Comparison of ENCODE assay signal across 6 cellular contexts in genomic region chr17:81831957-81832607, GRCh38. TPM values are rescaled to one million over a fixed set of nuclear protein-coding genes. Genes with fewer than 3 reads are reported as not detected.
A peak's percentile ranks its signal among the peaks of the same experiment; 100 is the strongest.
DNase-seq lines count a peak whose midpoint lies in the region; ATAC-seq and TF ChIP-seq lines count a peak whose summit lies in the region.

No MANE protein-coding gene starts in this region.

- H3K27me3 ChIP-seq in Caco-2 (replicated peaks; ENCODE audit: control insufficient read depth, insufficient read depth, low read length) = no peaks in the 10 kb centered on the region
- no peaks in the 10 kb centered on the region for H3K27me3 ChIP-seq in left lung
- no peaks in the 10 kb centered on the region for H3K27me3 ChIP-seq in thyroid gland

- H3K9me3 ChIP-seq in Caco-2 (no peaks in the 10 kb centered on the region), left lung (no peaks in the 10 kb centered on the region), thyroid gland (no peaks in the 10 kb centered on the region)

- H3K4me3 ChIP-seq in Caco-2 (ENCODE audit: low read depth, low read length) = peak overlapping the region; percentile 85
- peak overlapping the region; percentile 70 for H3K4me3 ChIP-seq in LNCaP clone FGC (ENCODE audit: low read depth, low read length)
- peak overlapping the region; percentile 58 to 80 for H3K4me3 ChIP-seq in left lung
- peak overlapping the region; percentile 0 to 80 (median 47) for H3K4me3 ChIP-seq in thyroid gland (replicated peaks in 1 of 3)

- WGBS in thyroid gland, 2 donors = 38 to 41% methylated on average over 18 of the region's 18 CpGs

- DNase-seq in Caco-2 (no peak), LNCaP clone FGC (ENCODE audit: low read depth) (no peak), left lung (peak; percentile 59 to 78), thyroid gland (peak in 1 of 2 donors; percentile 10)

- ATAC-seq in activated T-helper 17 cell treated with anti-CD3 and anti-CD28 coated beads, Interleukin-2, amount 50 U/mL, for 72 hours (replicated peaks) = peak; percentile 58
- ATAC-seq in left lung (peak; percentile 52), HG03571 (IDR thresholded peaks at IDR 0.05; ENCODE audit: unreplicated experiment) (no peak)

- TF ChIP-seq POLR2A in thyroid gland (IDR thresholded peaks at IDR 0.05) = no peak

- H3K4me1 ChIP-seq in Caco-2 (peaks cover 24% of the 10 kb centered on the region), left lung (peaks cover 15 to 39% of the 10 kb centered on the region in 2 donors), thyroid gland (peaks cover 16 to 28% of the 10 kb centered on the region in 2 donors)

- H3K36me3 ChIP-seq in Caco-2 (ENCODE audit: control insufficient read depth, insufficient read depth, low read length) = no peaks in the 10 kb centered on the region; the same call in 1 of the 2 replicates
- H3K36me3 ChIP-seq in left lung = no peaks in the 10 kb centered on the region
- H3K36me3 ChIP-seq in thyroid gland = no peaks in the 10 kb centered on the region

- peaks cover 21% of the 10 kb centered on the region for H3K36me3 Mint-ChIP-seq in Caco-2 (ENCODE audit: insufficient read depth, unreplicated experiment)
- peaks cover 15% of the 10 kb centered on the region for H3K36me3 Mint-ChIP-seq in activated T-helper 17 cell treated with anti-CD3 and anti-CD28 coated beads, Interleukin-2, amount 50 U/mL, for 72 hours (ENCODE audit: low read depth)

- H3K27ac ChIP-seq in left lung (peak overlapping the region; percentile 86 to 90), thyroid gland (peak overlapping the region in 2 of 3 donors; percentile 62 to 69)

- TSS peak; percentile 58 for BruUV-seq in Caco-2 (replicated peaks; lab: Mats Ljungman, UMichigan)

- H3K4me1 Mint-ChIP-seq in Caco-2 (ENCODE audit: low read depth, unreplicated experiment) = peaks cover 22% of the 10 kb centered on the region
- H3K4me1 Mint-ChIP-seq in activated T-helper 17 cell treated with anti-CD3 and anti-CD28 coated beads, Interleukin-2, amount 50 U/mL, for 72 hours = peaks cover 6% of the 10 kb centered on the region

- no peaks in the 10 kb centered on the region for H3K27me3 Mint-ChIP-seq in Caco-2 (ENCODE audit: insufficient read depth, unreplicated experiment)
- H3K27me3 Mint-ChIP-seq in activated T-helper 17 cell treated with anti-CD3 and anti-CD28 coated beads, Interleukin-2, amount 50 U/mL, for 72 hours = no peaks in the 10 kb centered on the region

- H3K4me3 Mint-ChIP-seq in Caco-2 (ENCODE audit: unreplicated experiment) = peak overlapping the region; percentile 90
- H3K4me3 Mint-ChIP-seq in activated T-helper 17 cell treated with anti-CD3 and anti-CD28 coated beads, Interleukin-2, amount 50 U/mL, for 72 hours = peak overlapping the region; percentile 100

- POLR2A ChIA-PET in Caco-2 (lab: Charles Lee) = interaction anchor here (1.2 kb wide), 1 partner anchor 26 kb away, joined by 8 read pairs; no protein-coding TSS in a partner anchor

- H3K9me3 Mint-ChIP-seq in Caco-2 (ENCODE audit: unreplicated experiment) = no peaks in the 10 kb centered on the region
- no peaks in the 10 kb centered on the region for H3K9me3 Mint-ChIP-seq in activated T-helper 17 cell treated with anti-CD3 and anti-CD28 coated beads, Interleukin-2, amount 50 U/mL, for 72 hours

- intact Hi-C loops in Caco-2 (cut with micrococcal nuclease; ENCODE audit: unreplicated experiment) = no loop called here
- intact Hi-C loops in left lung (cut with DNase I) = no loop called here
- intact Hi-C loops in thyroid gland (cut with DNase I) = loop anchor here (2.0 kb wide), 1 partner anchor 27 kb away; no protein-coding TSS in a partner anchor

- H3K27ac Mint-ChIP-seq in Caco-2 (ENCODE audit: unreplicated experiment) = peak overlapping the region; percentile 82
- peak overlapping the region; percentile 99 for H3K27ac Mint-ChIP-seq in activated T-helper 17 cell treated with anti-CD3 and anti-CD28 coated beads, Interleukin-2, amount 50 U/mL, for 72 hours

- CTCF ChIA-PET in Caco-2 (lab: Charles Lee) = no interaction called here

- no peak for TF ChIP-seq CTCF in Caco-2 (IDR thresholded peaks at IDR 0.05; ENCODE audit: insufficient read depth in 1 of 2, low read depth in 1 of 2, low read length in 1 of 2, severe bottlenecking in 1 of 2, unreplicated experiment in 1 of 2)
- TF ChIP-seq CTCF in LNCaP clone FGC (IDR thresholded peaks at IDR 0.05; ENCODE audit: control insufficient read depth, extremely low read depth, insufficient read depth) = no peak
- no peak for TF ChIP-seq CTCF in left lung (IDR thresholded peaks at IDR 0.05)
- no peak for TF ChIP-seq CTCF in thyroid gland (IDR thresholded peaks at IDR 0.05)

RNA-seq across cellular contexts. Expression of gene MCRIP1, which starts 1.0 kb away (rescaled TPM):
- total RNA-seq in Caco-2 (2022) (59.7 and 60.0 TPM in 2 replicates), left lung (10 to 100 TPM; 61.7 to 74.0 TPM), thyroid gland (10 to 100 TPM; 55.2 to 88.6 (median 83.7) TPM)
- 10 to 100 TPM; 45.7 to 94.4 TPM for total RNA-seq in activated T-helper 17 cell treated with anti-CD3 and anti-CD28 coated beads, Interleukin-2, amount 50 U/mL, for 72 hours

RNA-seq across cellular contexts. Expression of gene PPP1R27, which starts 2.8 kb away (rescaled TPM):
- total RNA-seq in Caco-2 (2022) (0.93 TPM in 1 of 2 replicates, not detected in the other), left lung (not detected), thyroid gland (not detected)
- total RNA-seq in activated T-helper 17 cell treated with anti-CD3 and anti-CD28 coated beads, Interleukin-2, amount 50 U/mL, for 72 hours = not detected

RNA-seq across cellular contexts. Expression of gene GCGR, which starts 28.1 kb away (rescaled TPM):
- total RNA-seq in Caco-2 (2022) = 0.91 and 1.0 TPM in 2 replicates
- under 1 TPM in 1 of 2 donors, not detected in 1; 0.26 TPM for total RNA-seq in activated T-helper 17 cell treated with anti-CD3 and anti-CD28 coated beads, Interleukin-2, amount 50 U/mL, for 72 hours
- total RNA-seq in left lung = under 1 TPM in 1 of 2 donors, not detected in 1; 0.13 TPM
- total RNA-seq in thyroid gland = not detected

RNA-seq across cellular contexts. Expression of gene P4HB, which starts 28.3 kb away (rescaled TPM):
- total RNA-seq in Caco-2 (2022) (895 and 958 TPM in 2 replicates), left lung (100 to 1,000 TPM; 851 to 935 TPM), thyroid gland (1,000 to 10,000 TPM in 1 of 4 donors, 100 to 1,000 TPM in 3; 548 to 1,124 (median 681) TPM)
- 100 to 1,000 TPM; 506 to 602 TPM for total RNA-seq in activated T-helper 17 cell treated with anti-CD3 and anti-CD28 coated beads, Interleukin-2, amount 50 U/mL, for 72 hours

RNA-seq across cellular contexts. Expression of gene ARHGDIA, which starts 39.1 kb away (rescaled TPM):
- total RNA-seq in Caco-2 (2022) (253 and 292 TPM in 2 replicates), left lung (100 to 1,000 TPM; 339 to 481 TPM), thyroid gland (100 to 1,000 TPM; 115 to 173 (median 164) TPM)
- total RNA-seq in activated T-helper 17 cell treated with anti-CD3 and anti-CD28 coated beads, Interleukin-2, amount 50 U/mL, for 72 hours = 100 to 1,000 TPM; 384 to 814 TPM

Comparison
In these comparisons a context has a peak if more than half of its experiments do, and no peak if none do; other contexts are left out.
1. DNase-seq: peak in left lung (2 of 2); none in Caco-2 (0 of 2) and LNCaP clone FGC (single experiment).
2. Peak in every context shown above with its lines, with median percentiles within 50 percentile points of each other: H3K4me3 ChIP-seq.